In the genomic region with DNA sequence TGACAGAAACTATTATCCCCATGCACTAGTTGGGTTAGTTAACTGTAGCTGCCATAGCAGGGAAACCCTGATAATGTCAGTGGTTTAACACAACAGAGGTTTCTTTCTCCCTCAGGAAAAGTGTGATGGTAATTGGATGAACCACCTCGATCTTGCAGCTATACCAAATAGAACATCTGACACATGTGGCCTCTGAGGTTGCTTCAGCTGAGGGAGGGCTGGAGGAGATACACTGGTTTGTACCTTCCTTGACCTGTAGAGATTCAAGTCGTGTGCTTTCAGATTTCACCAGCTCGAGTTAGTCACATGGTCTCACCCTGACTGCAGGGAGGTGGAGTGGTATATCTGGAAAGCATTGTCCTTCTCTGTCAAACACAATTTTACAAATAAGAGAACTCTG, we compare ENCODE assay signal across 19 cellular contexts.
"Had no signal": no experiment of that assay in that cellular context is flagged by ENCODE, and none has a peak within 500 bp of the region (broad histone marks: within the 10 kb centered on the region; RNA-seq: fewer than 3 reads in every experiment).

No MANE protein-coding gene starts in this region.

- H3K9me3 ChIP-seq: right atrium auricular region, sigmoid colon had no signal

- H3K4me3 Mint-ChIP-seq: naive thymus-derived CD4-positive, alpha-beta T cell; nephron progenitor cell; stimulated activated naive B cell treated with anti-CD40 and anti-IgM and Interleukin-4, amounts not matched to agents 10 μg/mL and 1 μg/mL and 100 μg/mL, for 72 hours; type B pancreatic cell had no signal

- H3K27me3 ChIP-seq: hepatocyte, right atrium auricular region, sigmoid colon had no signal

- H3K9me3 Mint-ChIP-seq: naive thymus-derived CD4-positive, alpha-beta T cell; nephron progenitor cell; stimulated activated naive B cell treated with anti-CD40 and anti-IgM and Interleukin-4, amounts not matched to agents 10 μg/mL and 1 μg/mL and 100 μg/mL, for 72 hours; type B pancreatic cell had no signal

- H3K36me3 ChIP-seq: right atrium auricular region, sigmoid colon had no signal

- H3K79me2 ChIP-seq: hepatocyte had no signal

- H3K4me1 Mint-ChIP-seq: naive thymus-derived CD4-positive, alpha-beta T cell; stimulated activated naive B cell treated with anti-CD40 and anti-IgM and Interleukin-4, amounts not matched to agents 10 μg/mL and 1 μg/mL and 100 μg/mL, for 72 hours had no signal

- H3K27ac ChIP-seq: dorsolateral prefrontal cortex, hepatocyte, right atrium auricular region had no signal

- H3K4me2 ChIP-seq: hepatocyte had no signal

- H3K4me3 ChIP-seq: dorsolateral prefrontal cortex, hepatocyte, right atrium auricular region, sigmoid colon, skin epidermis had no signal

- H3K27ac Mint-ChIP-seq: naive thymus-derived CD4-positive, alpha-beta T cell; nephron progenitor cell; stimulated activated naive B cell treated with anti-CD40 and anti-IgM and Interleukin-4, amounts not matched to agents 10 μg/mL and 1 μg/mL and 100 μg/mL, for 72 hours; type B pancreatic cell had no signal

- H2AFZ ChIP-seq: hepatocyte had no signal

- FAIRE-seq: urothelium cell line had no signal

- H3K36me3 Mint-ChIP-seq: naive thymus-derived CD4-positive, alpha-beta T cell; stimulated activated naive B cell treated with anti-CD40 and anti-IgM and Interleukin-4, amounts not matched to agents 10 μg/mL and 1 μg/mL and 100 μg/mL, for 72 hours; type B pancreatic cell had no signal

- DNase-seq: cortex of kidney; dorsolateral prefrontal cortex; effector CD8-positive, alpha-beta T cell; foreskin melanocyte; head of caudate nucleus; left colon; left ventricle myocardium superior; naive thymus-derived CD4-positive, alpha-beta T cell; nephron progenitor cell; posterior cingulate gyrus; sigmoid colon; stimulated activated CD4-positive, alpha-beta T cell treated with anti-CD3 and anti-CD28 coated beads, Interleukin-2, amount 100 ng/mL, for 24 hours; stimulated activated CD4-positive, alpha-beta T cell treated with anti-CD3 and anti-CD28 coated beads, Interleukin-4, amount 100 ng/mL, for 4 hours; stimulated activated naive B cell treated with anti-CD40 and anti-IgM and Interleukin-4, amounts not matched to agents 10 μg/mL and 1 μg/mL and 100 μg/mL, for 72 hours had no signal

- H3K4me1 ChIP-seq: right atrium auricular region, sigmoid colon had no signal

- ATAC-seq: left colon; left ventricle myocardium superior; naive thymus-derived CD4-positive, alpha-beta T cell; stimulated activated naive B cell treated with anti-CD40 and anti-IgM and Interleukin-4, amounts not matched to agents 10 μg/mL and 1 μg/mL and 100 μg/mL, for 72 hours had no signal
